ENCODE assay signal across 8 cellular contexts in genomic region chr10:113680172-113681111, GRCh38. TPM values are rescaled to one million over a fixed set of nuclear protein-coding genes. Genes with fewer than 3 reads are reported as not detected.
DNase-seq lines count a peak whose midpoint lies in the region; ATAC-seq and TF ChIP-seq lines count a peak whose summit lies in the region.

No MANE protein-coding gene starts in this region.

- TF ChIP-seq CTCF in right atrium auricular region (IDR thresholded peaks at IDR 0.05) = no peak
- no peak for TF ChIP-seq CTCF in psoas muscle (IDR thresholded peaks at IDR 0.05)

- H3K4me3 ChIP-seq in right atrium auricular region (peak overlapping the region; percentile 98), psoas muscle (peak overlapping the region; percentile 88)

- no peaks in the 10 kb centered on the region for H3K36me3 ChIP-seq in right atrium auricular region
- no peaks in the 10 kb centered on the region for H3K36me3 ChIP-seq in psoas muscle (ENCODE audit: insufficient read depth in 1 of 2, low read depth in 1 of 2)

- 3 to 5% (median 4%) methylated on average over 29 of the region's 29 CpGs for WGBS in psoas muscle, 3 donors

- peak; percentile 10 for ATAC-seq in GM19328 (IDR thresholded peaks at IDR 0.05; ENCODE audit: unreplicated experiment)
- peak; percentile 30 for ATAC-seq in HG03378 (IDR thresholded peaks at IDR 0.05; ENCODE audit: unreplicated experiment)
- peak; percentile 38 to 66 (median 54) for ATAC-seq in psoas muscle

- intact Hi-C loops in psoas muscle (cut with DNase I) = no loop called here

- H3K9me3 ChIP-seq in right atrium auricular region (peaks cover 0 to 11% of the 10 kb centered on the region in 2 donors), psoas muscle (peaks cover 2% of the 10 kb centered on the region)

- peaks cover 0 to 19% of the 10 kb centered on the region in 2 donors for H3K4me1 ChIP-seq in right atrium auricular region
- H3K4me1 ChIP-seq in psoas muscle = peaks cover 9% of the 10 kb centered on the region

- peak; percentile 86 for DNase-seq in CD1c-positive myeloid dendritic cell (ENCODE audit: extremely low spot score)
- peak; percentile 9 for DNase-seq in SIG-M5 (lab: John Stamatoyannopoulos, UW)
- DNase-seq in amniotic epithelial cell (ENCODE audit: low read depth) = peak; percentile 24
- peak; percentile 73 for DNase-seq in right atrium auricular region (ENCODE audit: low spot score)
- DNase-seq in psoas muscle = peak; percentile 43 to 65
- no peak for DNase-seq in NCI-H2196 (lab: John Stamatoyannopoulos, UW; ENCODE audit: unreplicated experiment)

- H3K27ac ChIP-seq in right atrium auricular region (peak overlapping the region; percentile 91 to 99), psoas muscle (peak overlapping the region; percentile 95)

- H3K27me3 ChIP-seq in right atrium auricular region = no peaks in the 10 kb centered on the region
- H3K27me3 ChIP-seq in psoas muscle (ENCODE audit: insufficient read depth in 3 of 3, low read length in 2 of 3) = no peaks in the 10 kb centered on the region

RNA-seq across cellular contexts. Expression of gene CASP7, which starts 0.7 kb away (rescaled TPM):
- total RNA-seq in right atrium auricular region (1 to 10 TPM; 7.2 to 9.5 TPM), psoas muscle (10 to 100 TPM in 3 of 4 donors, 1 to 10 TPM in 1; 8.2 to 12.4 (median 12.0) TPM)
- 10 to 100 TPM in 1 of 3 donors, 1 to 10 TPM in 2; 4.5 to 24.7 (median 7.4) TPM for polyA plus RNA-seq in psoas muscle

RNA-seq across cellular contexts. Expression of gene NRAP, which starts 16.6 kb away (rescaled TPM):
- total RNA-seq in right atrium auricular region (100 to 1,000 TPM; 229 to 610 TPM), psoas muscle (1,000 to 10,000 TPM; 1,429 to 2,239 (median 2,182) TPM)
- 100 to 1,000 TPM in 2 of 3 donors, 10 to 100 TPM in 1; 41.4 to 503 (median 320) TPM for polyA plus RNA-seq in psoas muscle
